Comparison of ENCODE assay signal across 29 cellular contexts in genomic region chr19:44284968-44285367, GRCh38. TPM values are rescaled to one million over a fixed set of nuclear protein-coding genes. Genes with fewer than 3 reads are reported as not detected.
"Had no signal": no experiment of that assay in that cellular context is flagged by ENCODE, and none has a peak within 500 bp of the region (broad histone marks: within the 10 kb centered on the region; RNA-seq: fewer than 3 reads in every experiment).

No MANE protein-coding gene starts in this region.

- DNase-seq: head of caudate nucleus; hypothalamus; immature natural killer cell; kidney; left colon; left lung; natural killer cell; nephron progenitor cell; occipital lobe; psoas muscle; small intestine; stimulated activated CD4-positive, alpha-beta T cell treated with anti-CD3 and anti-CD28 coated beads, Interleukin-1b, Interleukin-23, amount 100 ng/mL, for 48 hours; stimulated activated CD4-positive, alpha-beta T cell treated with anti-CD3 and anti-CD28 coated beads, Interleukin-2, amount 100 ng/mL, for 48 hours; stimulated activated CD4-positive, alpha-beta T cell treated with anti-CD3 and anti-CD28 coated beads, Interleukin-4, amount 100 ng/mL, for 4 hours; stimulated activated CD8-positive, alpha-beta memory T cell treated with anti-CD3 and anti-CD28 coated beads, Interleukin-4, amount 100 ng/mL, for 48 hours; stimulated activated naive CD8-positive, alpha-beta T cell treated with anti-CD3 and anti-CD28 coated beads, Interleukin-15, Interleukin-2, amounts not matched to agents 100 U/mL and 50 U/mL, for 24 hours; stomach; testis; thyroid gland; transverse colon; upper lobe of left lung had no signal

- H3K4me2 ChIP-seq: neural progenitor cell had no signal

- H3K36me3 ChIP-seq: neutrophil had no signal

- H3K9me3 ChIP-seq: testis, thyroid gland had no signal

- H3K4me3 ChIP-seq: left lung, lung, neural progenitor cell, psoas muscle, right atrium auricular region, stomach, testis, thyroid gland, transverse colon, upper lobe of left lung, vagina had no signal

- H3K27ac Mint-ChIP-seq: immature natural killer cell; natural killer cell; nephron progenitor cell; neural progenitor cell; stimulated activated memory B cell treated with anti-CD40 and anti-IgM and Interleukin-4, amounts not matched to agents 10 μg/mL and 1 μg/mL and 100 μg/mL, for 72 hours had no signal

- H3K4me1 ChIP-seq: left lung, neural progenitor cell, parathyroid adenoma, psoas muscle, right atrium auricular region, stomach, testis, thyroid gland, transverse colon, upper lobe of left lung, vagina had no signal

- H3K27me3 ChIP-seq: left lung, neural progenitor cell, neutrophil, right atrium auricular region, stomach, testis, thyroid gland, transverse colon, upper lobe of left lung, vagina had no signal

- H3K27me3 Mint-ChIP-seq: stimulated activated memory B cell treated with anti-CD40 and anti-IgM and Interleukin-4, amounts not matched to agents 10 μg/mL and 1 μg/mL and 100 μg/mL, for 72 hours had no signal

- H3K9ac ChIP-seq: neural progenitor cell, parathyroid adenoma had no signal

- H2AFZ ChIP-seq: neural progenitor cell, parathyroid adenoma had no signal

- ATAC-seq: left colon; left lung; natural killer cell; psoas muscle; sciatic nerve; stimulated activated memory B cell treated with anti-CD40 and anti-IgM and Interleukin-4, amounts not matched to agents 10 μg/mL and 1 μg/mL and 100 μg/mL, for 72 hours; stimulated activated naive CD8-positive, alpha-beta T cell treated with anti-CD3 and anti-CD28 coated beads, Interleukin-15, Interleukin-2, amounts not matched to agents 100 U/mL and 50 U/mL, for 24 hours had no signal

- H3K4me3 Mint-ChIP-seq: immature natural killer cell; natural killer cell; nephron progenitor cell; neural progenitor cell; stimulated activated memory B cell treated with anti-CD40 and anti-IgM and Interleukin-4, amounts not matched to agents 10 μg/mL and 1 μg/mL and 100 μg/mL, for 72 hours had no signal

- H3K4me1 Mint-ChIP-seq: immature natural killer cell; nephron progenitor cell; neural progenitor cell; stimulated activated memory B cell treated with anti-CD40 and anti-IgM and Interleukin-4, amounts not matched to agents 10 μg/mL and 1 μg/mL and 100 μg/mL, for 72 hours had no signal

- H3K27ac ChIP-seq: left lung, neural progenitor cell, neutrophil, parathyroid adenoma, psoas muscle, right atrium auricular region, stomach, testis, thyroid gland, upper lobe of left lung, vagina had no signal

RNA-seq across cellular contexts. Expression of gene ZNF233, which starts 25.3 kb away (rescaled TPM):
- total RNA-seq: vagina had no signal
